Comparison of ENCODE assay signal across 24 cellular contexts in genomic region chr3:44173263-44173662, GRCh38.
"Had no signal": no experiment of that assay in that cellular context is flagged by ENCODE, and none has a peak within 500 bp of the region (broad histone marks: within the 10 kb centered on the region; RNA-seq: fewer than 3 reads in every experiment).

No MANE protein-coding gene starts in this region.

- H3K4me3 ChIP-seq: colonic mucosa, coronary artery, dorsolateral prefrontal cortex, esophagus squamous epithelium, gastrocnemius medialis, gastroesophageal sphincter, heart left ventricle, heart right ventricle had no signal

- H3K36me3 ChIP-seq: colonic mucosa, esophagus squamous epithelium, gastrocnemius medialis, gastroesophageal sphincter, heart left ventricle, heart right ventricle had no signal

- H3K4me1 Mint-ChIP-seq: endodermal cell had no signal

- H3K9me3 Mint-ChIP-seq: dendritic cell treated with granulocyte-macrophage colony-stimulating factor and Interleukin-4, amounts not matched to agents 40 ng/mL and 50 ng/mL, for 4 days; endodermal cell had no signal

- DNase-seq: colonic mucosa; cortex of kidney; dermis blood vessel endothelial cell; dorsolateral prefrontal cortex; effector CD4-positive, alpha-beta T cell; effector CD8-positive, alpha-beta T cell; effector memory CD4-positive, alpha-beta T cell; effector memory CD8-positive, alpha-beta T cell; endodermal cell; erythroblast; esophagus squamous epithelium; foreskin fibroblast; foreskin keratinocyte; foreskin melanocyte; gastrocnemius medialis; glutamatergic neuron; head of caudate nucleus; heart left ventricle; heart right ventricle had no signal

- H3K27me3 ChIP-seq: colonic mucosa, dorsolateral prefrontal cortex had no signal

- H3K27ac ChIP-seq: colonic mucosa, coronary artery, dorsolateral prefrontal cortex, epithelial cell of prostate, esophagus squamous epithelium, foreskin keratinocyte, gastrocnemius medialis, gastroesophageal sphincter, heart left ventricle, heart right ventricle had no signal

- H3K4me3 Mint-ChIP-seq: dendritic cell treated with granulocyte-macrophage colony-stimulating factor and Interleukin-4, amounts not matched to agents 40 ng/mL and 50 ng/mL, for 4 days; effector memory CD8-positive, alpha-beta T cell; endodermal cell had no signal

- ATAC-seq: effector memory CD8-positive, alpha-beta T cell; esophagus mucosa; foreskin keratinocyte; gastrocnemius medialis; gastroesophageal sphincter; heart left ventricle; heart right ventricle had no signal

- H3K27ac Mint-ChIP-seq: dendritic cell treated with granulocyte-macrophage colony-stimulating factor and Interleukin-4, amounts not matched to agents 40 ng/mL and 50 ng/mL, for 4 days; effector memory CD8-positive, alpha-beta T cell; endodermal cell had no signal

- H3K4me1 ChIP-seq: colonic mucosa, esophagus squamous epithelium, foreskin keratinocyte, gastrocnemius medialis, gastroesophageal sphincter, heart left ventricle, heart right ventricle had no signal

- H3K9me3 ChIP-seq: colonic mucosa, esophagus squamous epithelium, gastrocnemius medialis, gastroesophageal sphincter, heart left ventricle, heart right ventricle had no signal
